ENCODE assay signal across 11 cellular contexts in genomic region chr2:230925443-230925878, GRCh38. TPM values are rescaled to one million over a fixed set of nuclear protein-coding genes. Genes with fewer than 3 reads are reported as not detected.
DNase-seq lines count a peak whose midpoint lies in the region; ATAC-seq and TF ChIP-seq lines count a peak whose summit lies in the region.
"Had no signal": no experiment of that assay in that cellular context is flagged by ENCODE, and none has a peak within 500 bp of the region (broad histone marks: within the 10 kb centered on the region; RNA-seq: fewer than 3 reads in every experiment).

No MANE protein-coding gene starts in this region.

- TF ChIP-seq CTCF in colonic mucosa (IDR thresholded peaks at IDR 0.05) (no peak), hepatocyte (IDR thresholded peaks at IDR 0.05; ENCODE audit: poor library complexity) (no peak)

- no peaks in the 10 kb centered on the region for H3K36me3 ChIP-seq in colonic mucosa
- no peaks in the 10 kb centered on the region for H3K36me3 ChIP-seq in hepatocyte (replicated peaks; ENCODE audit: insufficient read depth, low read depth)
- H3K36me3 ChIP-seq: heart right ventricle had no signal

- H3K27ac ChIP-seq in colonic mucosa (no peak overlapping the region), hepatocyte (no peak overlapping the region)
- H3K27ac ChIP-seq: heart right ventricle had no signal

- no peaks in the 10 kb centered on the region for H3K36me3 Mint-ChIP-seq in activated CD4-positive, alpha-beta T cell treated with anti-CD3 and anti-CD28 coated beads, Interleukin-2, amount 10 ng/mL, durations not matched to agents 7 days and 5 days (ENCODE audit: low read depth)
- no peaks in the 10 kb centered on the region for H3K36me3 Mint-ChIP-seq in activated CD8-positive, alpha-beta T cell treated with anti-CD3 and anti-CD28 coated beads, Interleukin-2, amount 10 ng/mL, durations not matched to agents 7 days and 5 days (ENCODE audit: low read depth)
- no peaks in the 10 kb centered on the region for H3K36me3 Mint-ChIP-seq in stimulated activated naive CD8-positive, alpha-beta T cell treated with anti-CD3 and anti-CD28 coated beads, Interleukin-15, Interleukin-2, amounts not matched to agents 100 ng/mL and 50 ng/mL, for 24 hours (ENCODE audit: low read depth)

- H3K9me3 Mint-ChIP-seq in activated CD4-positive, alpha-beta T cell treated with anti-CD3 and anti-CD28 coated beads, Interleukin-2, amount 10 ng/mL, durations not matched to agents 7 days and 5 days = no peaks in the 10 kb centered on the region
- H3K9me3 Mint-ChIP-seq in activated CD8-positive, alpha-beta T cell treated with anti-CD3 and anti-CD28 coated beads, Interleukin-2, amount 10 ng/mL, durations not matched to agents 7 days and 5 days (ENCODE audit: insufficient read depth) = no peaks in the 10 kb centered on the region
- no peaks in the 10 kb centered on the region for H3K9me3 Mint-ChIP-seq in stimulated activated naive CD8-positive, alpha-beta T cell treated with anti-CD3 and anti-CD28 coated beads, Interleukin-15, Interleukin-2, amounts not matched to agents 100 ng/mL and 50 ng/mL, for 24 hours

- peak; percentile 18 for ATAC-seq in HG02852 (IDR thresholded peaks at IDR 0.05; ENCODE audit: unreplicated experiment)
- ATAC-seq in activated CD8-positive, alpha-beta T cell treated with anti-CD3 and anti-CD28 coated beads, Interleukin-2, amount 10 ng/mL, durations not matched to agents 7 days and 5 days = peak; percentile 45

- no peak overlapping the region for H3K4me2 ChIP-seq in hepatocyte

- peaks cover 49% of the 10 kb centered on the region for H3K4me1 Mint-ChIP-seq in activated CD4-positive, alpha-beta T cell treated with anti-CD3 and anti-CD28 coated beads, Interleukin-2, amount 10 ng/mL, durations not matched to agents 7 days and 5 days
- H3K4me1 Mint-ChIP-seq in activated CD8-positive, alpha-beta T cell treated with anti-CD3 and anti-CD28 coated beads, Interleukin-2, amount 10 ng/mL, durations not matched to agents 7 days and 5 days (ENCODE audit: low read depth) = peaks cover 73% of the 10 kb centered on the region
- H3K4me1 Mint-ChIP-seq in stimulated activated naive CD8-positive, alpha-beta T cell treated with anti-CD3 and anti-CD28 coated beads, Interleukin-15, Interleukin-2, amounts not matched to agents 100 ng/mL and 50 ng/mL, for 24 hours (ENCODE audit: low read depth) = peaks cover 79% of the 10 kb centered on the region

- DNase-seq in activated CD4-positive, alpha-beta T cell treated with anti-CD3 and anti-CD28 coated beads, Interleukin-2, amount 10 ng/mL, durations not matched to agents 7 days and 5 days = no peak
- no peak for DNase-seq in activated CD4-positive, alpha-beta T cell treated with anti-CD3 and anti-CD28 coated beads, Interleukin-2, amount 50 U/mL, for 1 hour
- peak; percentile 32 for DNase-seq in activated CD8-positive, alpha-beta T cell treated with anti-CD3 and anti-CD28 coated beads, Interleukin-2, amount 10 ng/mL, durations not matched to agents 7 days and 5 days
- DNase-seq in colonic mucosa (no peak), hepatocyte (ENCODE audit: low spot score) (no peak)
- no peak for DNase-seq in effector CD8-positive, alpha-beta T cell (lab: John Stamatoyannopoulos, UW)
- DNase-seq: heart right ventricle had no signal

- H4K20me1 ChIP-seq in hepatocyte (ENCODE audit: insufficient read depth, poor library complexity, severe bottlenecking) = no peaks in the 10 kb centered on the region

- H3K4me1 ChIP-seq in colonic mucosa (no peaks in the 10 kb centered on the region), hepatocyte (ENCODE audit: insufficient read depth) (no peaks in the 10 kb centered on the region)

- H3K79me2 ChIP-seq in hepatocyte = no peaks in the 10 kb centered on the region

- POLR2A ChIA-PET in activated CD4-positive, alpha-beta T cell treated with anti-CD3 and anti-CD28 coated beads, Interleukin-2, amount 10 ng/mL, durations not matched to agents 7 days and 5 days (lab: Charles Lee) = interaction anchor here (1.4 kb wide), 1 partner anchor 59 kb away, joined by 5 read pairs; no protein-coding TSS in a partner anchor
- POLR2A ChIA-PET in activated CD8-positive, alpha-beta T cell treated with anti-CD3 and anti-CD28 coated beads, Interleukin-2, amount 10 ng/mL, durations not matched to agents 7 days and 5 days (lab: Charles Lee) = interaction anchor here (1.4 to 4.5 kb wide), 4 partner anchors 21 to 61 kb away, joined by 3 to 43 read pairs (median 10); no protein-coding TSS in a partner anchor

- no peaks in the 10 kb centered on the region for H3K9me2 ChIP-seq in hepatocyte (replicated peaks; ENCODE audit: insufficient read depth)

- H3K9ac ChIP-seq in colonic mucosa (ENCODE audit: low read depth in 2 of 2, low read length in 2 of 2) = no peak overlapping the region

- 91% methylated on average over 9 of the region's 9 CpGs for WGBS in hepatocyte (ENCODE audit: low lambda C conversion rate, missing lambda C conversion rate)

- H2AFZ ChIP-seq in hepatocyte = no peak overlapping the region

- peaks cover 4% of the 10 kb centered on the region for H3K27me3 Mint-ChIP-seq in activated CD4-positive, alpha-beta T cell treated with anti-CD3 and anti-CD28 coated beads, Interleukin-2, amount 10 ng/mL, durations not matched to agents 7 days and 5 days
- no peaks in the 10 kb centered on the region for H3K27me3 Mint-ChIP-seq in activated CD8-positive, alpha-beta T cell treated with anti-CD3 and anti-CD28 coated beads, Interleukin-2, amount 10 ng/mL, durations not matched to agents 7 days and 5 days (ENCODE audit: low read depth)
- H3K27me3 Mint-ChIP-seq in stimulated activated naive CD8-positive, alpha-beta T cell treated with anti-CD3 and anti-CD28 coated beads, Interleukin-15, Interleukin-2, amounts not matched to agents 100 ng/mL and 50 ng/mL, for 24 hours = no peaks in the 10 kb centered on the region

- no peak overlapping the region for H3K4me3 ChIP-seq in colonic mucosa
- no peak overlapping the region for H3K4me3 ChIP-seq in hepatocyte

- intact Hi-C loops in colonic mucosa (cut with DNase I) = no loop called here

- peak overlapping the region; percentile 77 for H3K4me3 Mint-ChIP-seq in activated CD4-positive, alpha-beta T cell treated with anti-CD3 and anti-CD28 coated beads, Interleukin-2, amount 10 ng/mL, durations not matched to agents 7 days and 5 days
- peak overlapping the region; percentile 88 for H3K4me3 Mint-ChIP-seq in activated CD8-positive, alpha-beta T cell treated with anti-CD3 and anti-CD28 coated beads, Interleukin-2, amount 10 ng/mL, durations not matched to agents 7 days and 5 days
- H3K4me3 Mint-ChIP-seq in stimulated activated naive CD8-positive, alpha-beta T cell treated with anti-CD3 and anti-CD28 coated beads, Interleukin-15, Interleukin-2, amounts not matched to agents 100 ng/mL and 50 ng/mL, for 24 hours = peak overlapping the region; percentile 79

- H3K9me3 ChIP-seq in colonic mucosa (no peaks in the 10 kb centered on the region), hepatocyte (ENCODE audit: low read depth) (no peaks in the 10 kb centered on the region)
- H3K9me3 ChIP-seq: heart right ventricle had no signal

- peak overlapping the region; percentile 90 for H3K27ac Mint-ChIP-seq in activated CD4-positive, alpha-beta T cell treated with anti-CD3 and anti-CD28 coated beads, Interleukin-2, amount 10 ng/mL, durations not matched to agents 7 days and 5 days
- peak overlapping the region; percentile 94 for H3K27ac Mint-ChIP-seq in activated CD8-positive, alpha-beta T cell treated with anti-CD3 and anti-CD28 coated beads, Interleukin-2, amount 10 ng/mL, durations not matched to agents 7 days and 5 days
- peak overlapping the region; percentile 89 for H3K27ac Mint-ChIP-seq in stimulated activated naive CD8-positive, alpha-beta T cell treated with anti-CD3 and anti-CD28 coated beads, Interleukin-15, Interleukin-2, amounts not matched to agents 100 ng/mL and 50 ng/mL, for 24 hours

- CTCF ChIA-PET in activated CD4-positive, alpha-beta T cell treated with anti-CD3 and anti-CD28 coated beads, Interleukin-2, amount 10 ng/mL, durations not matched to agents 7 days and 5 days (lab: Charles Lee) = interaction anchor here (0.6 to 1.9 kb wide), 4 partner anchors 23 to 277 kb away, joined by 3 to 4 read pairs (median 4); no protein-coding TSS in a partner anchor
- CTCF ChIA-PET in activated CD8-positive, alpha-beta T cell treated with anti-CD3 and anti-CD28 coated beads, Interleukin-2, amount 10 ng/mL, durations not matched to agents 7 days and 5 days (lab: Charles Lee) = interaction anchor here (0.8 to 16.6 kb wide), 15 partner anchors 11 to 101 kb away, joined by 3 to 285 read pairs (median 3); partner anchors contain the start of gene ITM2C

- H3K27me3 ChIP-seq in colonic mucosa (no peaks in the 10 kb centered on the region), hepatocyte (no peaks in the 10 kb centered on the region)

RNA-seq across cellular contexts. Expression of gene GPR55, which starts 0.4 kb away (rescaled TPM):
- 1 to 10 TPM; 9.2 to 9.4 TPM for total RNA-seq in activated CD4-positive, alpha-beta T cell treated with anti-CD3 and anti-CD28 coated beads, Interleukin-2, amount 10 ng/mL, durations not matched to agents 7 days and 5 days
- total RNA-seq in activated CD8-positive, alpha-beta T cell treated with anti-CD3 and anti-CD28 coated beads, Interleukin-2, amount 10 ng/mL, durations not matched to agents 7 days and 5 days = 10 to 100 TPM; 12.3 to 12.5 TPM
- total RNA-seq in colonic mucosa (1 to 10 TPM in 1 of 2 donors, under 1 TPM in 1; 0.35 to 1.0 TPM), hepatocyte (0.83 and 1.6 TPM in 2 replicates)
- 0.32 TPM in 1 of 2 replicates, not detected in the other for polyA plus RNA-seq in hepatocyte
- total RNA-seq: renal cortical epithelial cell had no signal
- polyA plus RNA-seq: AG04450 had no signal
